21 cellular contexts compared by ENCODE assay signal in the genomic region with DNA sequence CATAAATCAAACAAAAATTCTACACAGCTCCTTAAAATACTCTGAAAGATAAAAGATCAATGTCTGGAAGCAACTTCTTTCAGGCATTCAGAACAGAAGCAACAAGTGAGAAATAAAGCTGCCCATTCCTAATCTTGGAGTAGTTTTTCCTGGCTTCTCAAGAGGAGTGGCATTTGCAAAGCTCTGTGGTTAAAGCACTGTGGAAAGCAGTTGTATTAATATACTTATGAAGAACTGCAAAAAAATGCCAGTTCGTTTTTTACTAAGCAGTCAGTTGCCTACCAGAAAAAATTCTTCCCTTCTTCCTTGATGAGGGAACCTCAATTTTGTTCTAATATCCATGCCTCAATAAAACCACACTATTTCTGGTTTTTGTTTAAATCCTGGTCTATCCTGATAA.
A peak's percentile ranks its signal among the peaks of the same experiment; 100 is the strongest.
DNase-seq lines count a peak whose midpoint lies in the region; ATAC-seq and TF ChIP-seq lines count a peak whose summit lies in the region.
"Had no signal": no experiment of that assay in that cellular context is flagged by ENCODE, and none has a peak within 500 bp of the region (broad histone marks: within the 10 kb centered on the region; RNA-seq: fewer than 3 reads in every experiment).

No MANE protein-coding gene starts in this region.

- no peak overlapping the region for H3K4me3 Mint-ChIP-seq in WTC11
- no peak overlapping the region for H3K4me3 Mint-ChIP-seq in stimulated activated naive CD8-positive, alpha-beta T cell treated with anti-CD3 and anti-CD28 coated beads, Interleukin-15, amount 100 ng/mL, for 72 hours

- H3K9me3 Mint-ChIP-seq in WTC11: peaks cover 3% of the 10 kb centered on the region; the same call in 1 of the 2 replicates
- peaks cover 0 to 4% of the 10 kb centered on the region in 2 donors for H3K9me3 Mint-ChIP-seq in stimulated activated naive CD8-positive, alpha-beta T cell treated with anti-CD3 and anti-CD28 coated beads, Interleukin-15, amount 100 ng/mL, for 72 hours

- no peaks in the 10 kb centered on the region for H3K9me3 ChIP-seq in left lung
- H3K9me3 ChIP-seq: BE2C, right atrium auricular region had no signal

- intact Hi-C loops in left lung (cut with DNase I): no loop called here

- peaks cover 54% of the 10 kb centered on the region for H3K4me1 Mint-ChIP-seq in WTC11
- H3K4me1 Mint-ChIP-seq in stimulated activated naive CD8-positive, alpha-beta T cell treated with anti-CD3 and anti-CD28 coated beads, Interleukin-15, amount 100 ng/mL, for 72 hours: peaks cover 95% of the 10 kb centered on the region

- POLR2A ChIA-PET in WTC11 (lab: Charles Lee): no interaction called here

- no peaks in the 10 kb centered on the region for H3K36me3 ChIP-seq in left lung
- H3K36me3 ChIP-seq: BE2C, right atrium auricular region had no signal

- peaks cover 0 to 18% of the 10 kb centered on the region in 2 donors for H3K4me1 ChIP-seq in left lung

- CTCF ChIA-PET in WTC11 (lab: Charles Lee): interaction anchor here (0.7 to 1.4 kb wide), 2 partner anchors 166 to 191 kb away, joined by 3 to 4 read pairs; no protein-coding TSS in a partner anchor

- no peaks in the 10 kb centered on the region for H3K27me3 Mint-ChIP-seq in WTC11 (ENCODE audit: low read depth)
- no peaks in the 10 kb centered on the region for H3K27me3 Mint-ChIP-seq in stimulated activated naive CD8-positive, alpha-beta T cell treated with anti-CD3 and anti-CD28 coated beads, Interleukin-15, amount 100 ng/mL, for 72 hours

- no peak overlapping the region for H3K27ac ChIP-seq in left lung
- H3K27ac ChIP-seq: right atrium auricular region had no signal

- no peak overlapping the region for H3K4me3 ChIP-seq in AG10803 (ENCODE audit: low read length)
- no peak overlapping the region for H3K4me3 ChIP-seq in left lung
- H3K4me3 ChIP-seq: right atrium auricular region had no signal

- H3K27me3 ChIP-seq in left lung: no peaks in the 10 kb centered on the region
- H3K27me3 ChIP-seq: BE2C, right atrium auricular region had no signal

- TF ChIP-seq CTCF in AG10803 (conservative IDR thresholded peaks at IDR 0.05; ENCODE audit: low read length): no peak
- TF ChIP-seq CTCF in WTC11 (IDR thresholded peaks at IDR 0.05): no peak
- TF ChIP-seq CTCF in left lung (IDR thresholded peaks at IDR 0.05): no peak

- H3K27ac Mint-ChIP-seq in WTC11: 0 out of 2 replicates have a peak overlapping the region, but pooled peaks have one; percentile 35
- H3K27ac Mint-ChIP-seq in stimulated activated naive CD8-positive, alpha-beta T cell treated with anti-CD3 and anti-CD28 coated beads, Interleukin-15, amount 100 ng/mL, for 72 hours: no peak overlapping the region

- no peak for ATAC-seq in WTC11
- ATAC-seq in left lung: peak; percentile 58
- ATAC-seq in GM19328 (IDR thresholded peaks at IDR 0.05; ENCODE audit: unreplicated experiment): no peak
- no peak for ATAC-seq in stimulated activated naive CD8-positive, alpha-beta T cell treated with anti-CD3 and anti-CD28 coated beads, Interleukin-15, amount 100 ng/mL, for 72 hours
- ATAC-seq: activated naive CD4-positive, alpha-beta T cell treated with anti-CD3 and anti-CD28 coated beads, Interleukin-2, amount 50 U/mL, for 72 hours had no signal

- H3K36me3 Mint-ChIP-seq in WTC11: no peaks in the 10 kb centered on the region

- DNase-seq in AG10803 (ENCODE audit: low read depth) (peak; percentile 59), GM03348 (ENCODE audit: low spot score) (peak; percentile 17), WTC11 (ENCODE audit: low spot score) (no peak), left lung (no peak), NCI-H748 (lab: John Stamatoyannopoulos, UW; ENCODE audit: unreplicated experiment) (no peak)
- no peak for DNase-seq in stimulated activated naive CD8-positive, alpha-beta T cell treated with anti-CD3 and anti-CD28 coated beads, Interleukin-15, amount 100 ng/mL, for 72 hours
- DNase-seq: activated CD4-positive, alpha-beta T cell treated with anti-CD3 and anti-CD28 coated beads, Interleukin-2, amount 50 U/mL, for 48 hours; activated T-cell treated with anti-CD3 and anti-CD28 coated beads, Interleukin-2, amount 50 U/mL, for 1 hour; BE2C; DMS153; effector CD8-positive, alpha-beta T cell; head of caudate nucleus; NCI-H1048; NCI-H2081; NCI-H510A; occipital lobe; stimulated activated naive CD4-positive, alpha-beta T cell; trophoblast cell had no signal

TF ChIP-seq in WTC11, 78 proteins besides CTCF, POLR2A, EP300 and RAD21 (continues in another document):
- TF ChIP-seq ZNF416 (CRISPR knock-in tag; IDR thresholded peaks at IDR 0.05): no peak
- TF ChIP-seq, protein P1, sequence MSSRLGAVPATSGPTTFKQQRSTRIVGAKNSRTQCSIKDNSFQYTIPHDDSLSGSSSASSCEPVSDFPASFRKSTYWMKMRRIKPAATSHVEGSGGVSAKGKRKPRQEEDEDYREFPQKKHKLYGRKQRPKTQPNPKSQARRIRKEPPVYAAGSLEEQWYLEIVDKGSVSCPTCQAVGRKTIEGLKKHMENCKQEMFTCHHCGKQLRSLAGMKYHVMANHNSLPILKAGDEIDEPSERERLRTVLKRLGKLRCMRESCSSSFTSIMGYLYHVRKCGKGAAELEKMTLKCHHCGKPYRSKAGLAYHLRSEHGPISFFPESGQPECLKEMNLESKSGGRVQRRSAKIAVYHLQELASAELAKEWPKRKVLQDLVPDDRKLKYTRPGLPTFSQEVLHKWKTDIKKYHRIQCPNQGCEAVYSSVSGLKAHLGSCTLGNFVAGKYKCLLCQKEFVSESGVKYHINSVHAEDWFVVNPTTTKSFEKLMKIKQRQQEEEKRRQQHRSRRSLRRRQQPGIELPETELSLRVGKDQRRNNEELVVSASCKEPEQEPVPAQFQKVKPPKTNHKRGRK (CRISPR knock-in tag; IDR thresholded peaks at IDR 0.05; ENCODE audit: borderline replicate concordance): no peak
- TF ChIP-seq CREB1 (CRISPR knock-in tag; IDR thresholded peaks at IDR 0.05): no peak
- no peak for TF ChIP-seq FOXK1 (CRISPR knock-in tag; IDR thresholded peaks at IDR 0.05)
- no peak for TF ChIP-seq FOXJ3 (CRISPR knock-in tag; IDR thresholded peaks at IDR 0.05; ENCODE audit: borderline replicate concordance)
- TF ChIP-seq, protein P2, sequence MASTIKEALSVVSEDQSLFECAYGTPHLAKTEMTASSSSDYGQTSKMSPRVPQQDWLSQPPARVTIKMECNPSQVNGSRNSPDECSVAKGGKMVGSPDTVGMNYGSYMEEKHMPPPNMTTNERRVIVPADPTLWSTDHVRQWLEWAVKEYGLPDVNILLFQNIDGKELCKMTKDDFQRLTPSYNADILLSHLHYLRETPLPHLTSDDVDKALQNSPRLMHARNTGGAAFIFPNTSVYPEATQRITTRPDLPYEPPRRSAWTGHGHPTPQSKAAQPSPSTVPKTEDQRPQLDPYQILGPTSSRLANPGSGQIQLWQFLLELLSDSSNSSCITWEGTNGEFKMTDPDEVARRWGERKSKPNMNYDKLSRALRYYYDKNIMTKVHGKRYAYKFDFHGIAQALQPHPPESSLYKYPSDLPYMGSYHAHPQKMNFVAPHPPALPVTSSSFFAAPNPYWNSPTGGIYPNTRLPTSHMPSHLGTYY (CRISPR knock-in tag; IDR thresholded peaks at IDR 0.05): no peak
- TF ChIP-seq, protein P3, sequence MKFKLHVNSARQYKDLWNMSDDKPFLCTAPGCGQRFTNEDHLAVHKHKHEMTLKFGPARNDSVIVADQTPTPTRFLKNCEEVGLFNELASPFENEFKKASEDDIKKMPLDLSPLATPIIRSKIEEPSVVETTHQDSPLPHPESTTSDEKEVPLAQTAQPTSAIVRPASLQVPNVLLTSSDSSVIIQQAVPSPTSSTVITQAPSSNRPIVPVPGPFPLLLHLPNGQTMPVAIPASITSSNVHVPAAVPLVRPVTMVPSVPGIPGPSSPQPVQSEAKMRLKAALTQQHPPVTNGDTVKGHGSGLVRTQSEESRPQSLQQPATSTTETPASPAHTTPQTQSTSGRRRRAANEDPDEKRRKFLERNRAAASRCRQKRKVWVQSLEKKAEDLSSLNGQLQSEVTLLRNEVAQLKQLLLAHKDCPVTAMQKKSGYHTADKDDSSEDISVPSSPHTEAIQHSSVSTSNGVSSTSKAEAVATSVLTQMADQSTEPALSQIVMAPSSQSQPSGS (CRISPR knock-in tag; IDR thresholded peaks at IDR 0.05; ENCODE audit: borderline replicate concordance, low read depth): no peak
- TF ChIP-seq, protein P4, sequence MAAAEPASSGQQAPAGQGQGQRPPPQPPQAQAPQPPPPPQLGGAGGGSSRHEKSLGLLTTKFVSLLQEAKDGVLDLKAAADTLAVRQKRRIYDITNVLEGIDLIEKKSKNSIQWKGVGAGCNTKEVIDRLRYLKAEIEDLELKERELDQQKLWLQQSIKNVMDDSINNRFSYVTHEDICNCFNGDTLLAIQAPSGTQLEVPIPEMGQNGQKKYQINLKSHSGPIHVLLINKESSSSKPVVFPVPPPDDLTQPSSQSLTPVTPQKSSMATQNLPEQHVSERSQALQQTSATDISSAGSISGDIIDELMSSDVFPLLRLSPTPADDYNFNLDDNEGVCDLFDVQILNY (CRISPR knock-in tag; IDR thresholded peaks at IDR 0.05): no peak
- TF ChIP-seq, protein P5, sequence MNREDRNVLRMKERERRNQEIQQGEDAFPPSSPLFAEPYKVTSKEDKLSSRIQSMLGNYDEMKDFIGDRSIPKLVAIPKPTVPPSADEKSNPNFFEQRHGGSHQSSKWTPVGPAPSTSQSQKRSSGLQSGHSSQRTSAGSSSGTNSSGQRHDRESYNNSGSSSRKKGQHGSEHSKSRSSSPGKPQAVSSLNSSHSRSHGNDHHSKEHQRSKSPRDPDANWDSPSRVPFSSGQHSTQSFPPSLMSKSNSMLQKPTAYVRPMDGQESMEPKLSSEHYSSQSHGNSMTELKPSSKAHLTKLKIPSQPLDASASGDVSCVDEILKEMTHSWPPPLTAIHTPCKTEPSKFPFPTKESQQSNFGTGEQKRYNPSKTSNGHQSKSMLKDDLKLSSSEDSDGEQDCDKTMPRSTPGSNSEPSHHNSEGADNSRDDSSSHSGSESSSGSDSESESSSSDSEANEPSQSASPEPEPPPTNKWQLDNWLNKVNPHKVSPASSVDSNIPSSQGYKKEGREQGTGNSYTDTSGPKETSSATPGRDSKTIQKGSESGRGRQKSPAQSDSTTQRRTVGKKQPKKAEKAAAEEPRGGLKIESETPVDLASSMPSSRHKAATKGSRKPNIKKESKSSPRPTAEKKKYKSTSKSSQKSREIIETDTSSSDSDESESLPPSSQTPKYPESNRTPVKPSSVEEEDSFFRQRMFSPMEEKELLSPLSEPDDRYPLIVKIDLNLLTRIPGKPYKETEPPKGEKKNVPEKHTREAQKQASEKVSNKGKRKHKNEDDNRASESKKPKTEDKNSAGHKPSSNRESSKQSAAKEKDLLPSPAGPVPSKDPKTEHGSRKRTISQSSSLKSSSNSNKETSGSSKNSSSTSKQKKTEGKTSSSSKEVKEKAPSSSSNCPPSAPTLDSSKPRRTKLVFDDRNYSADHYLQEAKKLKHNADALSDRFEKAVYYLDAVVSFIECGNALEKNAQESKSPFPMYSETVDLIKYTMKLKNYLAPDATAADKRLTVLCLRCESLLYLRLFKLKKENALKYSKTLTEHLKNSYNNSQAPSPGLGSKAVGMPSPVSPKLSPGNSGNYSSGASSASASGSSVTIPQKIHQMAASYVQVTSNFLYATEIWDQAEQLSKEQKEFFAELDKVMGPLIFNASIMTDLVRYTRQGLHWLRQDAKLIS (CRISPR knock-in tag; IDR thresholded peaks at IDR 0.05; ENCODE audit: borderline replicate concordance): no peak

Comparison
In these comparisons a context has a peak if more than half of its experiments do, and no peak if none do; other contexts are left out.
1. DNase-seq: peak in AG10803 (single experiment) and GM03348 (single experiment); none in WTC11 (single experiment), left lung (0 of 2), NCI-H748 (single experiment) and stimulated activated naive CD8-positive, alpha-beta T cell treated with anti-CD3 and anti-CD28 coated beads, Interleukin-15, amount 100 ng/mL, for 72 hours (0 of 2).